In the genomic region with DNA sequence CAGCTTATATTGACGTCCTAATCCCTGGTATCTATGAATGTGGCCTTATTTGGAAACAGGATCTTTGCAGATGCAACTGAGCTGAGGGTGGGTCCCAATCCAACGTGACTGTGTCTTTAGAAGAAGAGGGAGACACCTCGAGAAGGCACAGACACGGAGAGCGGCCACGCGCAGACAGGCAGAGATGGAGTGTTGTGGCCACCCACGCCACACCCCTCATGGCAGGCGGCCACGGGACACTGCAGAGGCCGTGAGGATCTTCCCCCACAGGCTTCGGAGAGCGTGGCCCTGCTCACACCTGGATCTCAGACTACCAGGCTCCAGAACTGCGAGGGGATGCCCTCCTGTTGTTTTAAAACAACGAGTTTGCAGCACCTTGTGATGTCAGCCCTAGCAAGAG, we compare ENCODE assay signal across 29 cellular contexts.
"Had no signal": no experiment of that assay in that cellular context is flagged by ENCODE, and none has a peak within 500 bp of the region (broad histone marks: within the 10 kb centered on the region; RNA-seq: fewer than 3 reads in every experiment).

No MANE protein-coding gene starts in this region.

- DNase-seq: activated CD4-positive, alpha-beta T cell treated with anti-CD3 and anti-CD28 coated beads, Interleukin-2, amount 10 ng/mL, durations not matched to agents 24 days and 14 days; activated CD4-positive, alpha-beta T cell treated with anti-CD3 and anti-CD28 coated beads, Interleukin-2, amount 50 U/mL, for 4 hours; activated CD8-positive, alpha-beta T cell treated with anti-CD3 and anti-CD28 coated beads for 36 hours; activated effector memory CD4-positive, alpha-beta T cell treated with anti-CD3 and anti-CD28 coated beads, Interleukin-2, amount 50 U/mL, for 16 hours; activated naive CD4-positive, alpha-beta T cell; activated naive CD4-positive, alpha-beta T cell treated with anti-CD3 and anti-CD28 coated beads, Interleukin-2, amount 50 U/mL, for 16 hours; activated naive CD8-positive, alpha-beta T cell treated with anti-CD3 and anti-CD28 coated beads for 36 hours; activated T-cell treated with anti-CD3 and anti-CD28 coated beads, Interleukin-2, amount 50 U/mL, for 1 hour; activated T-cell treated with anti-CD3 and anti-CD28 coated beads, Interleukin-2, amount 50 U/mL, for 72 hours; amniotic stem cell; MM.1S; MV-4-11; NCI-H1092; NCI-H1436 treated with DMSO at 0.1 percent for 48 hours; NCI-H1694 treated with DMSO at 0.1 percent for 48 hours; NCI-H2171; NCI-H446 treated with DMSO at 0.1 percent for 48 hours; NCI-H524; NCI-H69; NCI-H82; SHP77; T1000; WERI-Rb-1 had no signal

- ATAC-seq: activated CD8-positive, alpha-beta T cell treated with anti-CD3 and anti-CD28 coated beads for 36 hours; activated T-cell treated with anti-CD3 and anti-CD28 coated beads, Interleukin-2, amount 50 U/mL, for 72 hours; activated T-helper 17 cell treated with anti-CD3 and anti-CD28 coated beads, Interleukin-2, amount 50 U/mL, for 72 hours; Panc1 had no signal

- H3K4me2 ChIP-seq: KMS-11 had no signal

- H3K9me3 ChIP-seq: SJCRH30 had no signal

- H3K36me3 ChIP-seq: cardiac muscle cell, SJCRH30, WERI-Rb-1 had no signal

- H3K9ac ChIP-seq: KMS-11 had no signal

- H3K27me3 ChIP-seq: cardiac muscle cell, SJCRH30 had no signal

- H3K27ac ChIP-seq: cardiac muscle cell, KMS-11, SJCRH30, SK-N-MC, WERI-Rb-1 had no signal

- H3K4me3 ChIP-seq: cardiac muscle cell, SJCRH30, SK-N-MC had no signal
